In the genomic region with DNA sequence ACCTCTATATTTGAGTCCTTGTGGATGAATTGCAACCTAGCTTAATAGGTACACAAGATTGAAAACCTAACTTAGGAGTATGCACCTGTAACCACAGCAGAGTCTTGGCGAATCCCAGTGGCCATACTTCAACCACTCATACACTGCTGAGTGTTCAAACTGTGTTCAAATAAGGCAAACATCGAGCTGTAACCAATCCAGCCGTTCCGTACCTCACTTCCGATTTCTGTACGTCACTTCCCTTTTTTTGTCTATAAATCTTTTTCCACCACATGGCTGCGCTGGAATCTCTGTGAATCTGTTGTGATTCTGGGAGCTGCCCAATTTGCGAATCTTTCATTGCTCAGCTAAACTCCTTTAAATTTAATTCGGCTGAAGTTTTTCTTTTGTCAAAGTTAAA, we compare ENCODE assay signal across 23 cellular contexts.
"Had no signal": no experiment of that assay in that cellular context is flagged by ENCODE, and none has a peak within 500 bp of the region (broad histone marks: within the 10 kb centered on the region; RNA-seq: fewer than 3 reads in every experiment).

No MANE protein-coding gene starts in this region.

- H3K27ac ChIP-seq: esophagus squamous epithelium, gastroesophageal sphincter, hepatocyte, left ventricle myocardium inferior, lower lobe of right lung, parathyroid adenoma, psoas muscle, right lobe of liver, testis, tibial nerve, upper lobe of right lung, vagina had no signal

- DNase-seq: dermis blood vessel endothelial cell; esophagus squamous epithelium; foreskin fibroblast; kidney; left cardiac atrium; left ventricle myocardium inferior; lower lobe of right lung; mesenchymal stem cell; naive B cell; psoas muscle; retina; right lobe of liver; stimulated activated CD4-positive, alpha-beta T cell treated with anti-CD3 and anti-CD28 coated beads, Interleukin-4, amount 100 ng/mL, for 24 hours; testis; upper lobe of right lung had no signal

- H3K4me1 Mint-ChIP-seq: stimulated activated memory B cell treated with anti-CD40 and anti-IgM and Interleukin-4, amounts not matched to agents 10 μg/mL and 1 μg/mL and 100 μg/mL, for 72 hours had no signal

- H3K9ac ChIP-seq: parathyroid adenoma had no signal

- H3K79me2 ChIP-seq: hepatocyte, parathyroid adenoma had no signal

- H3K27ac Mint-ChIP-seq: naive B cell; nephron; stimulated activated memory B cell treated with anti-CD40 and anti-IgM and Interleukin-4, amounts not matched to agents 10 μg/mL and 1 μg/mL and 100 μg/mL, for 72 hours; stimulated activated naive CD8-positive, alpha-beta T cell treated with anti-CD3 and anti-CD28 coated beads, Interleukin-15, Interleukin-2, amounts not matched to agents 100 ng/mL and 50 ng/mL, for 24 hours had no signal

- FAIRE-seq: kidney had no signal

- H3K36me3 ChIP-seq: esophagus squamous epithelium, gastroesophageal sphincter, left ventricle myocardium inferior, lower lobe of right lung, right lobe of liver, tibial nerve, upper lobe of right lung, vagina had no signal

- ATAC-seq: gastroesophageal sphincter; left cardiac atrium; lower lobe of right lung; psoas muscle; right lobe of liver; stimulated activated memory B cell treated with anti-CD40 and anti-IgM and Interleukin-4, amounts not matched to agents 10 μg/mL and 1 μg/mL and 100 μg/mL, for 72 hours; upper lobe of right lung had no signal

- H3K9me3 Mint-ChIP-seq: nephron; stimulated activated naive CD8-positive, alpha-beta T cell treated with anti-CD3 and anti-CD28 coated beads, Interleukin-15, Interleukin-2, amounts not matched to agents 100 ng/mL and 50 ng/mL, for 24 hours had no signal

- H3K4me3 Mint-ChIP-seq: nephron; stimulated activated memory B cell treated with anti-CD40 and anti-IgM and Interleukin-4, amounts not matched to agents 10 μg/mL and 1 μg/mL and 100 μg/mL, for 72 hours; stimulated activated naive CD8-positive, alpha-beta T cell treated with anti-CD3 and anti-CD28 coated beads, Interleukin-15, Interleukin-2, amounts not matched to agents 100 ng/mL and 50 ng/mL, for 24 hours had no signal

- H3K4me3 ChIP-seq: esophagus squamous epithelium, gastroesophageal sphincter, hepatocyte, left ventricle myocardium inferior, lower lobe of right lung, psoas muscle, right lobe of liver, testis, tibial nerve, upper lobe of right lung, vagina had no signal

- H3K4me1 ChIP-seq: gastroesophageal sphincter, left ventricle myocardium inferior, lower lobe of right lung, psoas muscle, right lobe of liver, testis, tibial nerve, upper lobe of right lung had no signal

- H3K27me3 ChIP-seq: esophagus squamous epithelium, hepatocyte, right lobe of liver, testis, tibial nerve, upper lobe of right lung, vagina had no signal

- H3K9me3 ChIP-seq: lower lobe of right lung, psoas muscle, right lobe of liver, testis, upper lobe of right lung, vagina had no signal

- H3K4me2 ChIP-seq: hepatocyte had no signal

- H2AFZ ChIP-seq: hepatocyte, parathyroid adenoma had no signal
